In genomic region chr2:223944704-223945531, GRCh38 we compare ENCODE assay signal across 8 cellular contexts. TPM values are rescaled to one million over a fixed set of nuclear protein-coding genes. Genes with fewer than 3 reads are reported as not detected.
DNase-seq lines count a peak whose midpoint lies in the region; ATAC-seq, FAIRE-seq and TF ChIP-seq lines count a peak whose summit lies in the region.

Gene WDFY1, minus strand, starts transcription at chr2:223945335. Its CDS starts 51 bp downstream, at chr2:223945284.

- no peaks in the 10 kb centered on the region for H3K27me3 ChIP-seq in right atrium auricular region

- peak; percentile 52 for FAIRE-seq in urothelium cell line (lab: Jason Lieb, UNC)

- peak within 1 kb of the TSS; percentile 98 for H3K4me3 ChIP-seq in right atrium auricular region

- H3K4me1 ChIP-seq in right atrium auricular region, result peaks cover 0 to 36% of the 10 kb centered on the region in 2 donors

- peak within 1 kb of the TSS; percentile 93 to 99 for H3K27ac ChIP-seq in right atrium auricular region

- no peaks in the 10 kb centered on the region for H3K36me3 ChIP-seq in right atrium auricular region

- DNase-seq in NCI-H1694 (lab: John Stamatoyannopoulos, UW), result peak; percentile 53
- DNase-seq in anterior cingulate cortex (lab: John Stamatoyannopoulos, UW), result peak; percentile 35 to 94 (median 85)
- DNase-seq in right atrium auricular region (ENCODE audit: low spot score), result peak; percentile 87
- peak; percentile 91 for DNase-seq in putamen (ENCODE audit: low spot score)
- DNase-seq in urothelium cell line (ENCODE audit: low spot score), result peak; percentile 95

- TF ChIP-seq CTCF in right atrium auricular region (IDR thresholded peaks at IDR 0.05), result peak in 1 of 2 donors; percentile 15

- no peaks in the 10 kb centered on the region for H3K9me3 ChIP-seq in right atrium auricular region

- intact Hi-C loops in T-helper 2 cell treated with Interferon-gamma antibody and Interleukin-4, amounts not matched to agents 100 ng/mL and 5 ng/mL, for 36 hours (cut with micrococcal nuclease), result loop anchor here (1.0 to 5.0 kb wide), 4 partner anchors 12 to 184 kb away; partner anchors contain the start of gene MRPL44

- ATAC-seq in GM18502 (IDR thresholded peaks at IDR 0.05; ENCODE audit: poor library complexity, unreplicated experiment) (peak; percentile 81), HG02870 (IDR thresholded peaks at IDR 0.05; ENCODE audit: unreplicated experiment) (peak; percentile 56)

RNA-seq across cellular contexts. Expression of gene WDFY1, which starts in this region (rescaled TPM):
- total RNA-seq in T-helper 2 cell treated with Interferon-gamma antibody and Interleukin-4, amounts not matched to agents 100 ng/mL and 5 ng/mL, for 36 hours, result 58.2 and 59.7 TPM in 2 replicates
- total RNA-seq in right atrium auricular region, result 10 to 100 TPM; 13.8 to 16.8 TPM

Comparison
In these comparisons a context has a peak if more than half of its experiments do, and no peak if none do; other contexts are left out.
1. Peak in every context shown above with its lines: DNase-seq, ATAC-seq, H3K4me3 ChIP-seq and H3K27ac ChIP-seq.